ENCODE assay signal across 2 cellular contexts in the genomic region with DNA sequence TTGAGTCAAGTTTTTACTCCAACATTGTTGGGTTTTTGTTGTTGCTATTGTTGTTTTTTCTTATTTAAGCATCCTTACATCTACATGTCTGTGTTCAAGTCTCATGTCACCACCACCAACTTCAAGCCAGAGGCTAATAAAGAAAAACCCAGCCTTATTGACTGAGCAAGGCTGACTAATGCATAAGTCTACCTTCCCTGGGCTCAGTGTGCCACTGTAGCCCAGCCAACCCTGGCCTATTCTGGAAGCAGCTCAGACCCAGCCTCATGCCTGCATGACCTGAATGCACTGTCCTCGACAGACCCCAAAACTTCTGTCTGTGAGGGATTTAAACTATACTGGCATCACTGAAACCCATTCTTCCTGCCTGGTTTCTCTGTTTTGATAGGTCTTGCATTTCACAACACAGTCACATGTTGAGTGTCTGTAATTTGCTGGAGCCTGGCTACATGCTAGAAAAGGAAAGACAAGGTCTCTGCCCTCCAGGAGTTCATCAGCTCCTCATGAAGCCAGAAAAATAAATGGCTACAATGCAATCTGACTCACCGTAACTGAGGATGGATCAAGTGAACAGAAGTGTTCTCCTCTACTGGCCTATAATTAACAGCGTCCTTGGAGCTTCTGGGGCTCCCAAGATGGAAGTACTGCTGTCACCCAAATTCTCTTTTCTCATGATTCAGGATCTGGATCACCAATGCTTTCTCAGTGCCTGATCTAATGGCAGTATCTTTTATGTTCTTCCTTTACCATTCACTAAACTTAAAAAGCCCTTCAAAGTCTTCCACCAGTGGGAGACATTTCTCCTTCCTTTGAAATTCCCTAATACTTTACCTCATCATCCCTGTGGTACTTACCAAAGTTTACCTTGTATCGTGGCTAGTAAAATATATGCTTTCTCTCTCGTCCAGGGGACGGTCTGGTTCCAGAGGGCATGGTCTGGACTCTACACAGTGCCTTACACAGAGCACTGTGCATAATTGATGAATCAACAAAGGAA.
TF ChIP-seq lines count a peak whose summit lies in the region.

No MANE protein-coding gene starts in this region.

TF ChIP-seq in GM12891, 5 proteins besides CTCF, POLR2A, EP300 and RAD21 (continued from another document):
- TF ChIP-seq SPI1 (IDR thresholded peaks at IDR 0.05; ENCODE audit: low read depth, low read length) (no peak), POU2F2 (IDR thresholded peaks at IDR 0.05; ENCODE audit: low read depth, low read length) (no peak), TAF1 (IDR thresholded peaks at IDR 0.05; ENCODE audit: low read depth, low read length) (no peak)

TF ChIP-seq in WTC11, 78 proteins besides CTCF, POLR2A, EP300 and RAD21 (continued from another document):
- no peak for TF ChIP-seq FOXP4 (CRISPR knock-in tag; IDR thresholded peaks at IDR 0.05)
- TF ChIP-seq ZNF121 (CRISPR knock-in tag; IDR thresholded peaks at IDR 0.05), result no peak
- TF ChIP-seq PRRX2 (CRISPR knock-in tag; IDR thresholded peaks at IDR 0.05), result no peak
- no peak for TF ChIP-seq MYBL2 (CRISPR knock-in tag; IDR thresholded peaks at IDR 0.05)
- TF ChIP-seq OVOL2 (CRISPR knock-in tag; IDR thresholded peaks at IDR 0.05; ENCODE audit: borderline replicate concordance), result no peak
- TF ChIP-seq CDX4 (CRISPR knock-in tag; IDR thresholded peaks at IDR 0.05; ENCODE audit: borderline replicate concordance), result no peak
- TF ChIP-seq E2F4 (CRISPR knock-in tag; IDR thresholded peaks at IDR 0.05; ENCODE audit: borderline replicate concordance, low read depth), result no peak
- no peak for TF ChIP-seq TEAD4 (CRISPR knock-in tag; IDR thresholded peaks at IDR 0.05)
- TF ChIP-seq ETV6 (CRISPR knock-in tag; IDR thresholded peaks at IDR 0.05), result no peak
